ENCODE assay signal across 20 cellular contexts in genomic region chr16:4056161-4057105, GRCh38.
"Had no signal": no experiment of that assay in that cellular context is flagged by ENCODE, and none has a peak within 500 bp of the region (broad histone marks: within the 10 kb centered on the region; RNA-seq: fewer than 3 reads in every experiment).

No MANE protein-coding gene starts in this region.

- H3K36me3 ChIP-seq: cardiac muscle cell had no signal

- H3K27ac ChIP-seq: cardiac muscle cell had no signal

- DNase-seq: activated CD4-positive, alpha-beta T cell treated with anti-CD3 and anti-CD28 coated beads for 36 hours; activated CD4-positive, alpha-beta T cell treated with anti-CD3 and anti-CD28 coated beads, Interleukin-2, amount 50 U/mL, for 48 hours; activated CD8-positive, alpha-beta memory T cell treated with anti-CD3 and anti-CD28 coated beads, Interleukin-2, amount 10 ng/mL, durations not matched to agents 7 days and 5 days; activated naive CD4-positive, alpha-beta T cell; activated naive CD8-positive, alpha-beta T cell treated with anti-CD3 and anti-CD28 coated beads, Interleukin-2, amount 10 ng/mL, durations not matched to agents 7 days and 5 days; activated T-cell treated with anti-CD3 and anti-CD28 coated beads, Interleukin-2, amount 50 U/mL, for 1 hour; amygdala; dermis blood vessel endothelial cell; effector memory CD4-positive, alpha-beta T cell; mesenchymal stem cell; naive thymus-derived CD4-positive, alpha-beta T cell; retina; stimulated activated CD4-positive, alpha-beta T cell treated with anti-CD3 and anti-CD28 coated beads, Interleukin-12 subunit alpha, Interleukin-12 subunit beta, amount 100 ng/mL, for 4 hours; stimulated activated CD4-positive, alpha-beta T cell treated with anti-CD3 and anti-CD28 coated beads, Interleukin-1b, Interleukin-23, amount 100 ng/mL, for 48 hours; stimulated activated CD8-positive, alpha-beta memory T cell treated with anti-CD3 and anti-CD28 coated beads, Interleukin-4, amount 100 ng/mL, for 48 hours; stimulated activated naive CD4-positive, alpha-beta T cell treated with Interleukin-2 at 50 U/mL for 16 hours; trophoblast cell had no signal

- H3K27me3 ChIP-seq: cardiac muscle cell had no signal

- H3K27ac Mint-ChIP-seq: activated CD4-positive, alpha-beta T cell treated with anti-CD3 and anti-CD28 coated beads for 36 hours; activated CD8-positive, alpha-beta memory T cell treated with anti-CD3 and anti-CD28 coated beads, Interleukin-2, amount 10 ng/mL, durations not matched to agents 7 days and 5 days; activated naive CD8-positive, alpha-beta T cell treated with anti-CD3 and anti-CD28 coated beads, Interleukin-2, amount 10 ng/mL, durations not matched to agents 7 days and 5 days; activated T-helper 17 cell treated with anti-CD3 and anti-CD28 coated beads, Interleukin-2, amount 50 U/mL, for 72 hours; naive thymus-derived CD4-positive, alpha-beta T cell; WTC11 had no signal

- H3K4me3 ChIP-seq: cardiac muscle cell had no signal

- H3K4me3 Mint-ChIP-seq: activated CD4-positive, alpha-beta T cell treated with anti-CD3 and anti-CD28 coated beads for 36 hours; activated CD8-positive, alpha-beta memory T cell treated with anti-CD3 and anti-CD28 coated beads, Interleukin-2, amount 10 ng/mL, durations not matched to agents 7 days and 5 days; activated naive CD8-positive, alpha-beta T cell treated with anti-CD3 and anti-CD28 coated beads, Interleukin-2, amount 10 ng/mL, durations not matched to agents 7 days and 5 days; activated T-helper 17 cell treated with anti-CD3 and anti-CD28 coated beads, Interleukin-2, amount 50 U/mL, for 72 hours; naive thymus-derived CD4-positive, alpha-beta T cell; WTC11 had no signal

- H3K27me3 Mint-ChIP-seq: activated CD4-positive, alpha-beta T cell treated with anti-CD3 and anti-CD28 coated beads for 36 hours; activated CD8-positive, alpha-beta memory T cell treated with anti-CD3 and anti-CD28 coated beads, Interleukin-2, amount 10 ng/mL, durations not matched to agents 7 days and 5 days; activated naive CD8-positive, alpha-beta T cell treated with anti-CD3 and anti-CD28 coated beads, Interleukin-2, amount 10 ng/mL, durations not matched to agents 7 days and 5 days; activated T-helper 17 cell treated with anti-CD3 and anti-CD28 coated beads, Interleukin-2, amount 50 U/mL, for 72 hours; naive thymus-derived CD4-positive, alpha-beta T cell had no signal

- ATAC-seq: activated CD4-positive, alpha-beta T cell treated with anti-CD3 and anti-CD28 coated beads for 36 hours; activated CD8-positive, alpha-beta memory T cell treated with anti-CD3 and anti-CD28 coated beads, Interleukin-2, amount 10 ng/mL, durations not matched to agents 7 days and 5 days; activated T-helper 17 cell treated with anti-CD3 and anti-CD28 coated beads, Interleukin-2, amount 50 U/mL, for 72 hours; naive thymus-derived CD4-positive, alpha-beta T cell; WTC11 had no signal
